Comparison of ENCODE assay signal across 21 cellular contexts in the genomic region with DNA sequence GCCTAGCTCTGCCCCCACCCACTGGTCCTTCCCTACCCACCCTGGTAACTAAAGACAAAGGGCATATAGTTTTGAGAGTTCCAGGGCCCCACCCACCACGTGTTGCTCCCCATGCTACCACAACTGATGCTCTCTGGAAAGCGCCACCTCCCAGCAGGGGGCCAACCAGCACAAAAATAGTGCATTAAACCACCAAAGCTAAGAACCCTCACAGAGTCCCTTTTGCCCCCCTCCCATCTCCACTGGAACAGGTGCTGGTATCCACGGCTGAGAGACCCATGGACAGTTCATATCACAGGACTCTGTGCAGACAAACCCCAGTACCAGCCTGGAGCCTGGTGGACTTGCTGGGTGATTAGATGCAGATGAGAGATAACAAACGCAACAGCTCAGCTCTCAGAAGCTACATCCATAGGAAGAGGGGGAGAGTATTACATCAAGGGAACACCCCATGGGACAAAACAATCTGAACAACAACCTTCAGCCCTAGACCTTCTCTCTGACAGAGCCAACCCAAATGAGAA.
DNase-seq lines count a peak whose midpoint lies in the region; ATAC-seq, FAIRE-seq and TF ChIP-seq lines count a peak whose summit lies in the region.
"Had no signal": no experiment of that assay in that cellular context is flagged by ENCODE, and none has a peak within 500 bp of the region (broad histone marks: within the 10 kb centered on the region; RNA-seq: fewer than 3 reads in every experiment).

No MANE protein-coding gene starts in this region.

- TF ChIP-seq EP300 in SK-N-SH (IDR thresholded peaks at IDR 0.05; ENCODE audit: borderline replicate concordance in 1 of 2, low read depth in 1 of 2, low read length in 1 of 2): no peak; a peak in 1 of 4 replicates

- no peak overlapping the region for H2AFZ ChIP-seq in SK-N-SH (ENCODE audit: low read depth)
- H2AFZ ChIP-seq: GM23338 had no signal

- CTCF ChIA-PET in SK-N-SH (lab: Yijun Ruan, JAX): no interaction called here

- H3K4me1 ChIP-seq in SK-N-SH (ENCODE audit: control insufficient read depth in 1 of 2, insufficient read depth in 2 of 2, low read depth in 1 of 2, low read length in 1 of 2) (peaks cover 0 to 7% of the 10 kb centered on the region in 2 experiments; a peak in 1 of 4 replicates), SJCRH30 (no peaks in the 10 kb centered on the region), kidney (ENCODE audit: control insufficient read depth in 1 of 2, insufficient read depth in 1 of 2, low read depth in 1 of 2, low read length in 2 of 2) (no peaks in the 10 kb centered on the region)
- H3K4me1 ChIP-seq: BLaER1, Caco-2 had no signal

- H3K27me3 ChIP-seq in SK-N-SH (ENCODE audit: insufficient read depth): no peaks in the 10 kb centered on the region
- no peaks in the 10 kb centered on the region for H3K27me3 ChIP-seq in SJCRH30
- H3K27me3 ChIP-seq: BLaER1 had no signal

- 18% methylated on average over 4 of the region's 4 CpGs for WGBS in SK-N-SH (ENCODE audit: low lambda C conversion rate)

- H4K20me1 ChIP-seq in SK-N-SH (ENCODE audit: insufficient read depth): no peaks in the 10 kb centered on the region
- H4K20me1 ChIP-seq: BLaER1 had no signal

- H3K9ac ChIP-seq in SK-N-SH (no peak overlapping the region), kidney (ENCODE audit: low read length in 2 of 2) (no peak overlapping the region)
- H3K9ac ChIP-seq: BLaER1 had no signal

- H3K4me2 ChIP-seq in SK-N-SH: no peak overlapping the region
- H3K4me2 ChIP-seq: BLaER1, GM23338 had no signal

- no peak for TF ChIP-seq CTCF in SK-N-SH (IDR thresholded peaks at IDR 0.05)
- TF ChIP-seq CTCF in kidney (IDR thresholded peaks at IDR 0.05; ENCODE audit: borderline replicate concordance, extremely low read depth, insufficient read depth): no peak

- H3K36me3 ChIP-seq in SK-N-SH (replicated peaks in 1 of 2; ENCODE audit: control insufficient read depth in 1 of 2, insufficient read depth in 2 of 2, low read length in 1 of 2): no peaks in the 10 kb centered on the region
- no peaks in the 10 kb centered on the region for H3K36me3 ChIP-seq in SJCRH30
- no peaks in the 10 kb centered on the region for H3K36me3 ChIP-seq in kidney (ENCODE audit: control insufficient read depth in 1 of 2, insufficient read depth in 2 of 2, low read length in 2 of 2)
- H3K36me3 ChIP-seq: BLaER1 had no signal

- H3K4me3 ChIP-seq in SK-N-SH (ENCODE audit: low read depth in 2 of 2, low read length in 1 of 2) (no peak overlapping the region), SJCRH30 (no peak overlapping the region), kidney (ENCODE audit: low read length in 2 of 2) (no peak overlapping the region)
- H3K4me3 ChIP-seq: BLaER1, GM23338 had no signal

- H3K9me3 ChIP-seq in SK-N-SH (no peaks in the 10 kb centered on the region), SJCRH30 (replicated peaks) (no peaks in the 10 kb centered on the region), kidney (ENCODE audit: control insufficient read depth in 1 of 2, low read length in 2 of 2) (no peaks in the 10 kb centered on the region)
- H3K9me3 ChIP-seq: BLaER1, Caco-2 had no signal

- no peaks in the 10 kb centered on the region for H3F3A ChIP-seq in SK-N-SH (replicated peaks; ENCODE audit: insufficient read depth)

- POLR2A ChIA-PET in SK-N-SH (lab: Yijun Ruan, JAX): no interaction called here

- H3K79me2 ChIP-seq in SK-N-SH (ENCODE audit: insufficient read depth): no peaks in the 10 kb centered on the region

- no peak for FAIRE-seq in kidney (lab: Jason Lieb, UNC)
- FAIRE-seq: A204.1, G401.6, GM19239 had no signal

- H3K27ac ChIP-seq in SK-N-SH (ENCODE audit: low read depth in 2 of 2, low read length in 1 of 2) (no peak overlapping the region), SJCRH30 (no peak overlapping the region), kidney (ENCODE audit: low read depth in 2 of 2, low read length in 2 of 2) (no peak overlapping the region)
- H3K27ac ChIP-seq: 22Rv1, BLaER1, C4-2B had no signal

- no peak for TF ChIP-seq RAD21 in SK-N-SH (IDR thresholded peaks at IDR 0.05; ENCODE audit: low read length)

- no peaks in the 10 kb centered on the region for H3K9me2 ChIP-seq in SK-N-SH

- no peak for ATAC-seq in SK-N-SH treated with all-trans-retinoic acid at 6 μM for 48 hours
- ATAC-seq: CD8-positive, alpha-beta T cell; GM23338; HCT116 had no signal

- intact Hi-C loops in kidney (cut with DNase I): no loop called here

- DNase-seq in SK-N-SH (no peak), SJCRH30 (peak; percentile 57 to 71), kidney (peak; percentile 41), NCI-H510A (lab: John Stamatoyannopoulos, UW) (no peak), glomerular visceral epithelial cell (ENCODE audit: extremely low spot score) (no peak), NOMO-1 (lab: John Stamatoyannopoulos, UW; ENCODE audit: unreplicated experiment in 2 of 2) (no peak)
- DNase-seq: Caco-2; CD4-positive, CD25-positive, alpha-beta regulatory T cell; CD8-positive, alpha-beta T cell; DMS153; DND-41; H9 had no signal

TF ChIP-seq in SK-N-SH, 30 proteins besides CTCF, POLR2A, EP300 and RAD21:
- TF ChIP-seq GATA2 (CRISPR knock-in tag; IDR thresholded peaks at IDR 0.05) (peak; percentile 70), NRF1 (IDR thresholded peaks at IDR 0.05; ENCODE audit: low read depth, low read length) (no peak), POLR2AphosphoS5 (IDR thresholded peaks at IDR 0.05; ENCODE audit: low read depth, low read length) (no peak), GABPA (IDR thresholded peaks at IDR 0.05; ENCODE audit: low read depth) (no peak), CHD2 (IDR thresholded peaks at IDR 0.05; ENCODE audit: low read length, partially characterized antibody) (no peak), FOSL2 (IDR thresholded peaks at IDR 0.05; ENCODE audit: borderline replicate concordance, low read depth) (no peak)
- TF ChIP-seq, protein P1, sequence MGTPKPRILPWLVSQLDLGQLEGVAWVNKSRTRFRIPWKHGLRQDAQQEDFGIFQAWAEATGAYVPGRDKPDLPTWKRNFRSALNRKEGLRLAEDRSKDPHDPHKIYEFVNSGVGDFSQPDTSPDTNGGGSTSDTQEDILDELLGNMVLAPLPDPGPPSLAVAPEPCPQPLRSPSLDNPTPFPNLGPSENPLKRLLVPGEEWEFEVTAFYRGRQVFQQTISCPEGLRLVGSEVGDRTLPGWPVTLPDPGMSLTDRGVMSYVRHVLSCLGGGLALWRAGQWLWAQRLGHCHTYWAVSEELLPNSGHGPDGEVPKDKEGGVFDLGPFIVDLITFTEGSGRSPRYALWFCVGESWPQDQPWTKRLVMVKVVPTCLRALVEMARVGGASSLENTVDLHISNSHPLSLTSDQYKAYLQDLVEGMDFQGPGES (IDR thresholded peaks at IDR 0.05; ENCODE audit: low read depth, low read length): no peak
- TF ChIP-seq, protein P2, sequence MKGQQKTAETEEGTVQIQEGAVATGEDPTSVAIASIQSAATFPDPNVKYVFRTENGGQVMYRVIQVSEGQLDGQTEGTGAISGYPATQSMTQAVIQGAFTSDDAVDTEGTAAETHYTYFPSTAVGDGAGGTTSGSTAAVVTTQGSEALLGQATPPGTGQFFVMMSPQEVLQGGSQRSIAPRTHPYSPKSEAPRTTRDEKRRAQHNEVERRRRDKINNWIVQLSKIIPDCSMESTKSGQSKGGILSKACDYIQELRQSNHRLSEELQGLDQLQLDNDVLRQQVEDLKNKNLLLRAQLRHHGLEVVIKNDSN (IDR thresholded peaks at IDR 0.05; ENCODE audit: borderline replicate concordance, low read depth): no peak

TF ChIP-seq in SK-N-SH treated with all-trans-retinoic acid at 6 μM for 48 hours, 23 proteins besides CTCF, POLR2A, EP300 and RAD21 (continues in another document):
- TF ChIP-seq CSRNP3 (CRISPR knock-in tag; IDR thresholded peaks at IDR 0.05) (no peak), OSR1 (CRISPR knock-in tag; IDR thresholded peaks at IDR 0.05) (no peak), ISL1 (CRISPR knock-in tag; IDR thresholded peaks at IDR 0.05) (no peak), TOX (CRISPR knock-in tag; IDR thresholded peaks at IDR 0.05; ENCODE audit: borderline replicate concordance) (no peak), POU6F1 (CRISPR knock-in tag; IDR thresholded peaks at IDR 0.05; ENCODE audit: borderline replicate concordance, low read depth) (no peak), ZNF70 (CRISPR knock-in tag; IDR thresholded peaks at IDR 0.05) (no peak)
- TF ChIP-seq, protein P3, sequence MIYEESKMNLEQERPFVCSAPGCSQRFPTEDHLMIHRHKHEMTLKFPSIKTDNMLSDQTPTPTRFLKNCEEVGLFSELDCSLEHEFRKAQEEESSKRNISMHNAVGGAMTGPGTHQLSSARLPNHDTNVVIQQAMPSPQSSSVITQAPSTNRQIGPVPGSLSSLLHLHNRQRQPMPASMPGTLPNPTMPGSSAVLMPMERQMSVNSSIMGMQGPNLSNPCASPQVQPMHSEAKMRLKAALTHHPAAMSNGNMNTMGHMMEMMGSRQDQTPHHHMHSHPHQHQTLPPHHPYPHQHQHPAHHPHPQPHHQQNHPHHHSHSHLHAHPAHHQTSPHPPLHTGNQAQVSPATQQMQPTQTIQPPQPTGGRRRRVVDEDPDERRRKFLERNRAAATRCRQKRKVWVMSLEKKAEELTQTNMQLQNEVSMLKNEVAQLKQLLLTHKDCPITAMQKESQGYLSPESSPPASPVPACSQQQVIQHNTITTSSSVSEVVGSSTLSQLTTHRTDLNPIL (CRISPR knock-in tag; IDR thresholded peaks at IDR 0.05; ENCODE audit: low read depth): no peak

Comparison
In these comparisons a context has a peak if more than half of its experiments do, and no peak if none do; other contexts are left out.
1. DNase-seq: peak in SJCRH30 (2 of 2) and kidney (single experiment); none in SK-N-SH (single experiment), NCI-H510A (single experiment), glomerular visceral epithelial cell (single experiment) and NOMO-1 (0 of 2).